Comparison of ENCODE assay signal across 20 cellular contexts in genomic region chrX:148582353-148582752, GRCh38.
"Had no signal": no experiment of that assay in that cellular context is flagged by ENCODE, and none has a peak within 500 bp of the region (broad histone marks: within the 10 kb centered on the region; RNA-seq: fewer than 3 reads in every experiment).

No MANE protein-coding gene starts in this region.

- H3K36me3 Mint-ChIP-seq: T-cell had no signal

- DNase-seq: Kasumi-1, KG1, MV-4-11, NCI-H1048, NCI-H1105, NCI-H1417, NCI-H1436 treated with DMSO at 0.1 percent for 48 hours, NCI-H1694, NCI-H187 treated with DMSO at 0.1 percent for 48 hours, NCI-H2029 treated with DMSO at 0.1 percent for 48 hours, NCI-H2171 treated with DMSO at 0.1 percent for 48 hours, NCI-H345, NCI-H446 treated with DMSO at 0.1 percent for 48 hours, NCI-H524, NCI-H526 treated with DMSO at 0.1 percent for 48 hours, NCI-H774, SHP77, SK-N-SH, SW 1271, T-cell had no signal

- ATAC-seq: T-cell had no signal

- H3K27ac Mint-ChIP-seq: T-cell had no signal

- H3K4me1 Mint-ChIP-seq: T-cell had no signal

- H3K4me3 Mint-ChIP-seq: T-cell had no signal
